ENCODE assay signal across 8 cellular contexts in genomic region chr19:24032651-24033050, GRCh38. TPM values are rescaled to one million over a fixed set of nuclear protein-coding genes. Genes with fewer than 3 reads are reported as not detected.
DNase-seq lines count a peak whose midpoint lies in the region; ATAC-seq, FAIRE-seq and TF ChIP-seq lines count a peak whose summit lies in the region.

No MANE protein-coding gene starts in this region.

- WGBS in HepG2 (ENCODE audit: low lambda C conversion rate) = 79% methylated on average over 15 of the region's 15 CpGs
- 86% methylated on average over 15 of the region's 15 CpGs for WGBS in thymus

- H3K4me2 ChIP-seq in HepG2 (ENCODE audit: low read depth, low read length) = peak overlapping the region; percentile 83

- no peak overlapping the region for H3K9ac ChIP-seq in HepG2 (ENCODE audit: insufficient read depth, low read depth, low read length)

- no peak for FAIRE-seq in HepG2 (lab: Jason Lieb, UNC)

- H3K9me3 ChIP-seq in HepG2 (ENCODE audit: low read length) (no peaks in the 10 kb centered on the region), thymus (ENCODE audit: control insufficient read depth) (no peaks in the 10 kb centered on the region)

- H3K27me3 ChIP-seq in HepG2 (ENCODE audit: control insufficient read depth in 1 of 2, insufficient read depth in 2 of 2, low read length in 2 of 2) = no peaks in the 10 kb centered on the region; a peak in 1 of 5 replicates
- H3K27me3 ChIP-seq in thymus (ENCODE audit: control insufficient read depth, insufficient read depth) = no peaks in the 10 kb centered on the region

- no peak for DNase-seq in activated naive CD4-positive, alpha-beta T cell treated with anti-CD3 and anti-CD28 coated beads for 36 hours
- no peak for DNase-seq in activated naive CD4-positive, alpha-beta T cell treated with anti-CD3 and anti-CD28 coated beads, Interleukin-2, amount 50 U/mL, for 72 hours (ENCODE audit: low spot score in 2 of 2)
- DNase-seq in activated naive CD8-positive, alpha-beta T cell treated with anti-CD3 and anti-CD28 coated beads for 36 hours = no peak
- no peak for DNase-seq in HepG2 (ENCODE audit: low spot score)
- DNase-seq in iPS-NIHi11 (ENCODE audit: low spot score) = no peak
- DNase-seq in amniotic stem cell (lab: John Stamatoyannopoulos, UW) = no peak

- no peak for TF ChIP-seq EP300 in HepG2 (IDR thresholded peaks at IDR 0.05; ENCODE audit: low read depth in 2 of 2, low read length in 2 of 2)
- no peak for TF ChIP-seq EP300 in HepG2 (CRISPR knock-in tag; IDR thresholded peaks at IDR 0.05; ENCODE audit: borderline replicate concordance)

- peaks cover 0 to 6% of the 10 kb centered on the region in 2 experiments; a peak in 4 of 5 replicates for H3K36me3 ChIP-seq in HepG2 (replicated peaks in 1 of 2; ENCODE audit: control insufficient read depth in 1 of 2, insufficient read depth in 2 of 2, low read length in 2 of 2)
- H3K36me3 ChIP-seq in thymus (ENCODE audit: control insufficient read depth, insufficient read depth) = peaks cover 12% of the 10 kb centered on the region

- H3K9me3 Mint-ChIP-seq in activated naive CD4-positive, alpha-beta T cell treated with anti-CD3 and anti-CD28 coated beads for 36 hours = no peaks in the 10 kb centered on the region
- H3K9me3 Mint-ChIP-seq in activated naive CD4-positive, alpha-beta T cell treated with anti-CD3 and anti-CD28 coated beads, Interleukin-2, amount 50 U/mL, for 72 hours = no peaks in the 10 kb centered on the region
- H3K9me3 Mint-ChIP-seq in activated naive CD8-positive, alpha-beta T cell treated with anti-CD3 and anti-CD28 coated beads for 36 hours = no peaks in the 10 kb centered on the region

- peaks cover 47% of the 10 kb centered on the region for H3K4me1 ChIP-seq in HepG2 (ENCODE audit: insufficient read depth, low read length)
- H3K4me1 ChIP-seq in thymus (ENCODE audit: control insufficient read depth, insufficient read depth, low read length) = peaks cover 7% of the 10 kb centered on the region

- H3K27ac ChIP-seq in HepG2 (ENCODE audit: extremely low read length, insufficient read depth, low read length) (no peak overlapping the region), thymus (ENCODE audit: low read depth) (peak overlapping the region; percentile 42)

- BruUV-seq in HepG2 (replicated peaks; lab: Mats Ljungman, UMichigan) = TSS peak; percentile 65

- intact Hi-C loops in activated naive CD4-positive, alpha-beta T cell treated with anti-CD3 and anti-CD28 coated beads for 36 hours (cut with micrococcal nuclease) = loop anchor here (1.0 to 5.0 kb wide), 8 partner anchors 22 to 1398 kb away; partner anchors contain the start of genes ZNF254, ZNF492, ZNF675 and ZNF681
- intact Hi-C loops in HepG2 (cut with micrococcal nuclease; ENCODE audit: unreplicated experiment) = no loop called here

- no peak for TF ChIP-seq POLR2A in HepG2 (IDR thresholded peaks at IDR 0.05; ENCODE audit: insufficient read depth in 1 of 2, low read depth in 2 of 2, low read length in 2 of 2)

- H3K4me3 Mint-ChIP-seq in activated naive CD4-positive, alpha-beta T cell treated with anti-CD3 and anti-CD28 coated beads for 36 hours = peak overlapping the region; percentile 99
- H3K4me3 Mint-ChIP-seq in activated naive CD8-positive, alpha-beta T cell treated with anti-CD3 and anti-CD28 coated beads for 36 hours = peak overlapping the region; percentile 99

- no peak overlapping the region for H2AFZ ChIP-seq in HepG2 (ENCODE audit: low read length)

- peaks cover 41% of the 10 kb centered on the region for H3K4me1 Mint-ChIP-seq in activated naive CD4-positive, alpha-beta T cell treated with anti-CD3 and anti-CD28 coated beads for 36 hours (ENCODE audit: low read depth)
- peaks cover 36% of the 10 kb centered on the region for H3K4me1 Mint-ChIP-seq in activated naive CD8-positive, alpha-beta T cell treated with anti-CD3 and anti-CD28 coated beads for 36 hours

- no peak for TF ChIP-seq RAD21 in HepG2 (CRISPR knock-in tag; IDR thresholded peaks at IDR 0.05)

- in situ Hi-C loops in HepG2 (cut with HindIII; ENCODE audit: extremely low pct_ligation_motif_present, low pct_unique_long_range_greater_than_20kb) = loop anchor here (25.0 kb wide), 1 partner anchor 770 kb away; the partner anchor contains the start of gene ZNF724

- POLR2A ChIA-PET in HepG2 (lab: Yijun Ruan, JAX) = interaction anchor here (0.6 to 2.1 kb wide), 8 partner anchors 10 to 637 kb away, joined by 3 to 10 read pairs (median 6); partner anchors contain the start of genes ZNF675 and ZNF91

- no peak for ATAC-seq in activated naive CD4-positive, alpha-beta T cell treated with anti-CD3 and anti-CD28 coated beads, Interleukin-2, amount 50 U/mL, for 72 hours
- ATAC-seq in HepG2 = no peak
- ATAC-seq in GM19467 (IDR thresholded peaks at IDR 0.05; ENCODE audit: unreplicated experiment) = no peak

- peaks cover 26% of the 10 kb centered on the region for H3K79me2 ChIP-seq in HepG2 (ENCODE audit: insufficient read depth, low read length)

- H3K4me3 ChIP-seq in HepG2 (replicated peaks in 1 of 3; ENCODE audit: insufficient read depth in 1 of 3, low read depth in 2 of 3, low read length in 3 of 3) (peak overlapping the region; percentile 30 to 54 (median 38); a peak in 5 of 6 replicates), thymus (ENCODE audit: low read length) (no peak overlapping the region)

- peak overlapping the region; percentile 98 for H3K27ac Mint-ChIP-seq in activated naive CD4-positive, alpha-beta T cell treated with anti-CD3 and anti-CD28 coated beads for 36 hours
- H3K27ac Mint-ChIP-seq in activated naive CD4-positive, alpha-beta T cell treated with anti-CD3 and anti-CD28 coated beads, Interleukin-2, amount 50 U/mL, for 72 hours = peak overlapping the region in 1 of 2 donors; percentile 96
- peak overlapping the region; percentile 97 for H3K27ac Mint-ChIP-seq in activated naive CD8-positive, alpha-beta T cell treated with anti-CD3 and anti-CD28 coated beads for 36 hours

- H4K20me1 ChIP-seq in HepG2 (ENCODE audit: insufficient read depth, low read length) = no peaks in the 10 kb centered on the region

- TF ChIP-seq CTCF in HepG2 (CRISPR knock-in tag; IDR thresholded peaks at IDR 0.05) = no peak

- CTCF ChIA-PET in activated naive CD4-positive, alpha-beta T cell treated with anti-CD3 and anti-CD28 coated beads for 36 hours (lab: Charles Lee) = interaction anchor here (1.4 kb wide), 1 partner anchor 41 kb away, joined by 3 read pairs; no protein-coding TSS in a partner anchor
- CTCF ChIA-PET in HepG2 (lab: Yijun Ruan, JAX; ENCODE audit: low intra/inter-chr PET ratio, low total read pairs) = no interaction called here

- H3K27me3 Mint-ChIP-seq in activated naive CD4-positive, alpha-beta T cell treated with anti-CD3 and anti-CD28 coated beads for 36 hours (ENCODE audit: low read depth) = no peaks in the 10 kb centered on the region
- no peaks in the 10 kb centered on the region for H3K27me3 Mint-ChIP-seq in activated naive CD8-positive, alpha-beta T cell treated with anti-CD3 and anti-CD28 coated beads for 36 hours

- H3K36me3 Mint-ChIP-seq in activated naive CD4-positive, alpha-beta T cell treated with anti-CD3 and anti-CD28 coated beads for 36 hours (ENCODE audit: low read depth) = peaks cover 19% of the 10 kb centered on the region
- H3K36me3 Mint-ChIP-seq in activated naive CD4-positive, alpha-beta T cell treated with anti-CD3 and anti-CD28 coated beads, Interleukin-2, amount 50 U/mL, for 72 hours = peaks cover 18 to 27% of the 10 kb centered on the region in 2 donors
- peaks cover 17% of the 10 kb centered on the region for H3K36me3 Mint-ChIP-seq in activated naive CD8-positive, alpha-beta T cell treated with anti-CD3 and anti-CD28 coated beads for 36 hours

RNA-seq across cellular contexts. Expression of gene ZNF254, which starts 54.3 kb away (rescaled TPM):
- 1 to 10 TPM; 6.6 to 7.5 TPM for total RNA-seq in activated naive CD4-positive, alpha-beta T cell treated with anti-CD3 and anti-CD28 coated beads for 36 hours
- total RNA-seq in activated naive CD4-positive, alpha-beta T cell treated with anti-CD3 and anti-CD28 coated beads, Interleukin-2, amount 50 U/mL, for 72 hours = 10 to 100 TPM; 10.7 to 14.0 TPM
- 1 to 10 TPM; 9.7 to 9.9 TPM for total RNA-seq in activated naive CD8-positive, alpha-beta T cell treated with anti-CD3 and anti-CD28 coated beads for 36 hours
- total RNA-seq in HepG2 (2016; rRNA removed; fragmentation: Illumina TruSeq; extraction: Trizol) = 4.6 and 5.6 TPM in 2 replicates
- total RNA-seq in HepG2 (2016; cell fraction: cytosol; rRNA removed; fragmentation: Illumina TruSeq; extraction: Trizol; ENCODE audit: low read depth) = 2.2 and 2.3 TPM in 2 replicates
- 4.0 and 5.4 TPM in 2 replicates for total RNA-seq in HepG2 (2016; cell fraction: insoluble cytoplasmic fraction; rRNA removed; fragmentation: Illumina TruSeq; extraction: Trizol)
- 1.9 and 2.5 TPM in 2 replicates for total RNA-seq in HepG2 (2016; cell fraction: membrane; rRNA removed; fragmentation: Illumina TruSeq; extraction: Trizol)
- total RNA-seq in HepG2 (2016; cell fraction: nucleus; rRNA removed; fragmentation: Illumina TruSeq; extraction: Trizol) = 9.6 and 9.7 TPM in 2 replicates
- polyA plus RNA-seq in HepG2 (2011; rRNA removed) = 2.6 TPM in 2 replicates
- polyA plus RNA-seq in HepG2 (2011; cell fraction: cytosol; rRNA removed) = 0.68 and 1.6 TPM in 2 replicates
- 1.6 and 2.1 TPM in 2 replicates for polyA plus RNA-seq in HepG2 (2011; cell fraction: nucleus; rRNA removed)
- 3.7 and 4.1 TPM in 2 replicates for polyA plus RNA-seq in HepG2 (2012)
- polyA plus RNA-seq in HepG2 (2016; cell fraction: cytosol; fragmentation: Illumina TruSeq; extraction: Trizol; ENCODE audit: low read depth) = 0.17 and 0.38 TPM in 2 replicates
- polyA plus RNA-seq in HepG2 (2016; cell fraction: insoluble cytoplasmic fraction; fragmentation: Illumina TruSeq; extraction: Trizol; ENCODE audit: low read depth) = 6.1 and 6.6 TPM in 2 replicates
- 0.87 and 0.90 TPM in 2 replicates for polyA plus RNA-seq in HepG2 (2016; cell fraction: membrane; fragmentation: Illumina TruSeq; extraction: Trizol; ENCODE audit: low read depth)
- 7.1 and 7.5 TPM in 2 replicates for polyA plus RNA-seq in HepG2 (2016; cell fraction: nucleus; fragmentation: Illumina TruSeq; extraction: Trizol; ENCODE audit: insufficient read depth, low read depth)
- 1.0 and 11.6 TPM in 2 replicates for polyA minus RNA-seq in HepG2 (2011; rRNA and poly(A)+ RNA removed; ENCODE audit: low replicate concordance)
- 2.7 and 3.7 TPM in 2 replicates for polyA minus RNA-seq in HepG2 (2011; cell fraction: cytosol; rRNA and poly(A)+ RNA removed)
- 13.6 and 18.0 TPM in 2 replicates for polyA minus RNA-seq in HepG2 (2011; cell fraction: nucleus; rRNA and poly(A)+ RNA removed)
- 13.1 TPM for polyA plus RNA-seq in thymus
